40 cellular contexts compared by ENCODE assay signal in genomic region chr18:72452328-72452727, GRCh38.
"Had no signal": no experiment of that assay in that cellular context is flagged by ENCODE, and none has a peak within 500 bp of the region (broad histone marks: within the 10 kb centered on the region; RNA-seq: fewer than 3 reads in every experiment).

No MANE protein-coding gene starts in this region.

- H3K27me3 Mint-ChIP-seq: activated naive CD4-positive, alpha-beta T cell treated with anti-CD3 and anti-CD28 coated beads, Interleukin-2, amount 10 ng/mL, durations not matched to agents 7 days and 5 days; activated naive CD4-positive, alpha-beta T cell treated with anti-CD3 and anti-CD28 coated beads, Interleukin-2, amount 50 U/mL, for 24 hours; activated naive CD8-positive, alpha-beta T cell; activated naive CD8-positive, alpha-beta T cell treated with anti-CD3 and anti-CD28 coated beads for 36 hours; activated naive CD8-positive, alpha-beta T cell treated with anti-CD3 and anti-CD28 coated beads, Interleukin-2, amount 10 ng/mL, durations not matched to agents 7 days and 5 days; activated naive CD8-positive, alpha-beta T cell treated with anti-CD3 and anti-CD28 coated beads, Interleukin-2, amount 50 U/mL, for 24 hours; activated T-cell treated with anti-CD3 and anti-CD28 coated beads, Interleukin-2, amount 50 U/mL, for 24 hours; activated T-helper 17 cell treated with anti-CD3 and anti-CD28 coated beads, Interleukin-2, amount 50 U/mL, for 72 hours; central memory CD8-positive, alpha-beta T cell had no signal

- H3K36me3 Mint-ChIP-seq: activated naive CD4-positive, alpha-beta T cell treated with anti-CD3 and anti-CD28 coated beads, Interleukin-2, amount 10 ng/mL, durations not matched to agents 7 days and 5 days; activated naive CD4-positive, alpha-beta T cell treated with anti-CD3 and anti-CD28 coated beads, Interleukin-2, amount 50 U/mL, for 24 hours; activated naive CD4-positive, alpha-beta T cell treated with anti-CD3 and anti-CD28 coated beads, Interleukin-2, amount 50 U/mL, for 72 hours; activated naive CD8-positive, alpha-beta T cell; activated naive CD8-positive, alpha-beta T cell treated with anti-CD3 and anti-CD28 coated beads for 36 hours; activated naive CD8-positive, alpha-beta T cell treated with anti-CD3 and anti-CD28 coated beads, Interleukin-2, amount 10 ng/mL, durations not matched to agents 7 days and 5 days; brain had no signal

- H3K4me1 Mint-ChIP-seq: activated naive CD4-positive, alpha-beta T cell treated with anti-CD3 and anti-CD28 coated beads, Interleukin-2, amount 10 ng/mL, durations not matched to agents 7 days and 5 days; activated naive CD4-positive, alpha-beta T cell treated with anti-CD3 and anti-CD28 coated beads, Interleukin-2, amount 50 U/mL, for 24 hours; activated naive CD8-positive, alpha-beta T cell treated with anti-CD3 and anti-CD28 coated beads for 36 hours; activated naive CD8-positive, alpha-beta T cell treated with anti-CD3 and anti-CD28 coated beads, Interleukin-2, amount 10 ng/mL, durations not matched to agents 7 days and 5 days; activated naive CD8-positive, alpha-beta T cell treated with anti-CD3 and anti-CD28 coated beads, Interleukin-2, amount 50 U/mL, for 24 hours; activated T-helper 17 cell treated with anti-CD3 and anti-CD28 coated beads, Interleukin-2, amount 50 U/mL, for 72 hours; brain; central memory CD8-positive, alpha-beta T cell had no signal

- H3K9me3 ChIP-seq: adrenal gland, ascending aorta, body of pancreas, breast epithelium had no signal

- H3K4me3 Mint-ChIP-seq: activated naive CD4-positive, alpha-beta T cell treated with anti-CD3 and anti-CD28 coated beads for 36 hours; activated naive CD4-positive, alpha-beta T cell treated with anti-CD3 and anti-CD28 coated beads, Interleukin-2, amount 10 ng/mL, durations not matched to agents 7 days and 5 days; activated naive CD4-positive, alpha-beta T cell treated with anti-CD3 and anti-CD28 coated beads, Interleukin-2, amount 50 U/mL, for 24 hours; activated naive CD8-positive, alpha-beta T cell; activated naive CD8-positive, alpha-beta T cell treated with anti-CD3 and anti-CD28 coated beads for 36 hours; activated naive CD8-positive, alpha-beta T cell treated with anti-CD3 and anti-CD28 coated beads, Interleukin-2, amount 10 ng/mL, durations not matched to agents 7 days and 5 days; activated naive CD8-positive, alpha-beta T cell treated with anti-CD3 and anti-CD28 coated beads, Interleukin-2, amount 50 U/mL, for 24 hours; activated T-cell treated with anti-CD3 and anti-CD28 coated beads, Interleukin-2, amount 50 U/mL, for 24 hours; activated T-cell treated with anti-CD3 and anti-CD28 coated beads, Interleukin-2, amount 50 U/mL, for 4 hours; activated T-cell treated with anti-CD3 and anti-CD28 coated beads, Interleukin-2, amount 50 U/mL, for 72 hours; activated T-helper 1 cell treated with anti-CD3 and anti-CD28 coated beads, Interleukin-12 subunit alpha, Interleukin-12 subunit beta, Interleukin-2, Interleukin-4 antibody, amounts not matched to agents 30 ng/mL and 10 ng/mL and 1 ng/mL, durations not matched to agents 14 hours and 24 hours and 36 hours; activated T-helper 17 cell treated with anti-CD3 and anti-CD28 coated beads, Interleukin-2, amount 50 U/mL, for 72 hours; brain; central memory CD8-positive, alpha-beta T cell had no signal

- H3K4me1 ChIP-seq: adrenal gland, ascending aorta, body of pancreas, breast epithelium had no signal

- H3K27ac ChIP-seq: adrenal gland, ascending aorta, body of pancreas, brain microvascular endothelial cell, breast epithelium, cardiac muscle cell had no signal

- H3K27me3 ChIP-seq: adrenal gland, ascending aorta, body of pancreas, brain microvascular endothelial cell, breast epithelium, cardiac muscle cell had no signal

- ATAC-seq: activated naive CD4-positive, alpha-beta T cell treated with anti-CD3 and anti-CD28 coated beads, Interleukin-2, amount 50 U/mL, for 72 hours; activated naive CD8-positive, alpha-beta T cell treated with anti-CD3 and anti-CD28 coated beads, Interleukin-2, amount 50 U/mL, for 24 hours; activated T-cell treated with anti-CD3 and anti-CD28 coated beads, Interleukin-2, amount 50 U/mL, for 4 hours; activated T-cell treated with anti-CD3 and anti-CD28 coated beads, Interleukin-2, amount 50 U/mL, for 72 hours; activated T-helper 17 cell treated with anti-CD3 and anti-CD28 coated beads, Interleukin-2, amount 50 U/mL, for 72 hours; body of pancreas had no signal

- H3K9me3 Mint-ChIP-seq: activated naive CD4-positive, alpha-beta T cell treated with anti-CD3 and anti-CD28 coated beads, Interleukin-2, amount 50 U/mL, for 24 hours; activated T-helper 1 cell treated with anti-CD3 and anti-CD28 coated beads, Interleukin-12 subunit alpha, Interleukin-12 subunit beta, Interleukin-2, Interleukin-4 antibody, amounts not matched to agents 30 ng/mL and 10 ng/mL and 1 ng/mL, durations not matched to agents 14 hours and 24 hours and 36 hours had no signal

- FAIRE-seq: astrocyte, bronchial epithelial cell had no signal

- DNase-seq: activated effector memory CD4-positive, alpha-beta T cell treated with anti-CD3 and anti-CD28 coated beads, Interleukin-2, amount 50 U/mL, for 16 hours; activated effector memory CD4-positive, alpha-beta T cell treated with Interleukin-2 at 50 U/mL for 16 hours; activated gamma-delta T cell; activated gamma-delta T cell treated with Interleukin-2 at 50 U/mL for 16 hours; activated naive CD4-positive, alpha-beta T cell; activated naive CD4-positive, alpha-beta T cell treated with anti-CD3 and anti-CD28 coated beads for 36 hours; activated naive CD4-positive, alpha-beta T cell treated with anti-CD3 and anti-CD28 coated beads, Interleukin-2, amount 10 ng/mL, durations not matched to agents 7 days and 5 days; activated naive CD4-positive, alpha-beta T cell treated with anti-CD3 and anti-CD28 coated beads, Interleukin-2, amount 50 U/mL, for 16 hours; activated naive CD4-positive, alpha-beta T cell treated with Interleukin-2 at 50 U/mL for 16 hours; activated naive CD8-positive, alpha-beta T cell treated with anti-CD3 and anti-CD28 coated beads for 36 hours; activated naive CD8-positive, alpha-beta T cell treated with anti-CD3 and anti-CD28 coated beads, Interleukin-2, amount 10 ng/mL, durations not matched to agents 7 days and 5 days; activated naive CD8-positive, alpha-beta T cell treated with anti-CD3 and anti-CD28 coated beads, Interleukin-2, amount 50 U/mL, for 24 hours; activated T-cell treated with anti-CD3 and anti-CD28 coated beads, Interleukin-2, amount 50 U/mL, for 1 hour; activated T-cell treated with anti-CD3 and anti-CD28 coated beads, Interleukin-2, amount 50 U/mL, for 24 hours; activated T-cell treated with anti-CD3 and anti-CD28 coated beads, Interleukin-2, amount 50 U/mL, for 4 hours; activated T-cell treated with anti-CD3 and anti-CD28 coated beads, Interleukin-2, amount 50 U/mL, for 48 hours; activated T-cell treated with anti-CD3 and anti-CD28 coated beads, Interleukin-2, amount 50 U/mL, for 72 hours; adrenal gland; amniotic stem cell; amygdala; anterior cingulate cortex; aorta; body of pancreas; brain microvascular endothelial cell; caudate nucleus; central memory CD4-positive, alpha-beta T cell; cerebellar nuclear complex had no signal

- H3K4me3 ChIP-seq: adrenal gland, ascending aorta, body of pancreas, breast epithelium, cardiac muscle cell had no signal

- H3K36me3 ChIP-seq: adrenal gland, ascending aorta, brain microvascular endothelial cell, breast epithelium, cardiac muscle cell had no signal

- H3K27ac Mint-ChIP-seq: activated naive CD4-positive, alpha-beta T cell treated with anti-CD3 and anti-CD28 coated beads for 36 hours; activated naive CD4-positive, alpha-beta T cell treated with anti-CD3 and anti-CD28 coated beads, Interleukin-2, amount 10 ng/mL, durations not matched to agents 7 days and 5 days; activated naive CD4-positive, alpha-beta T cell treated with anti-CD3 and anti-CD28 coated beads, Interleukin-2, amount 50 U/mL, for 24 hours; activated naive CD4-positive, alpha-beta T cell treated with anti-CD3 and anti-CD28 coated beads, Interleukin-2, amount 50 U/mL, for 72 hours; activated naive CD8-positive, alpha-beta T cell; activated naive CD8-positive, alpha-beta T cell treated with anti-CD3 and anti-CD28 coated beads for 36 hours; activated naive CD8-positive, alpha-beta T cell treated with anti-CD3 and anti-CD28 coated beads, Interleukin-2, amount 10 ng/mL, durations not matched to agents 7 days and 5 days; activated naive CD8-positive, alpha-beta T cell treated with anti-CD3 and anti-CD28 coated beads, Interleukin-2, amount 50 U/mL, for 24 hours; activated T-cell treated with anti-CD3 and anti-CD28 coated beads, Interleukin-2, amount 50 U/mL, for 24 hours; activated T-cell treated with anti-CD3 and anti-CD28 coated beads, Interleukin-2, amount 50 U/mL, for 72 hours; activated T-helper 1 cell treated with anti-CD3 and anti-CD28 coated beads, Interleukin-12 subunit alpha, Interleukin-12 subunit beta, Interleukin-2, Interleukin-4 antibody, amounts not matched to agents 30 ng/mL and 10 ng/mL and 1 ng/mL, durations not matched to agents 14 hours and 24 hours and 36 hours; activated T-helper 17 cell treated with anti-CD3 and anti-CD28 coated beads, Interleukin-2, amount 50 U/mL, for 72 hours; activated T-helper 2 cell treated with anti-CD3 and anti-CD28 coated beads, Interferon-gamma antibody, Interleukin-2, Interleukin-4, amounts not matched to agents 10 μg/mL and 5 μg/mL and 100 μg/mL, durations not matched to agents 14 hours and 24 hours and 36 hours; brain had no signal
